18 cellular contexts compared by ENCODE assay signal in the genomic region with DNA sequence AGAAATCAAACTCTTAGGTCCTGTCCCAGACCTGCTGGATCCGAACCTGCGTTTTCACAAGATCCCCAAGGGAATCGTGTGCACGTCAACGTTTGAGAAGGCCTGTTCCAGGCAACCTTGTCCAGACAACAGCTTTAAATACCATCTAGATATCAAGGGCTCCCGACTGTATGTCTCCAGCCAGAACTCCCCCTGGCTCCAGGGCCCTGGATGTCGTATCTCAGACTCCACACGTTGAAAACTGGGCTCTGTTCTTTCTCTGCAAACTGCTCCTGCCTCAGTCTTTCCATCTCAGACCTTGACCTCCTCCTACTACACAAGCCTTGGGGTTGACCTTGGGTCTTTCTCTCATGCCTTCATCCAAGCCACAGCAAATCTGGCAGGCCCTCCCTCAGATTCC. TPM values are rescaled to one million over a fixed set of nuclear protein-coding genes. Genes with fewer than 3 reads are reported as not detected.
A peak's percentile ranks its signal among the peaks of the same experiment; 100 is the strongest.
DNase-seq lines count a peak whose midpoint lies in the region; ATAC-seq and TF ChIP-seq lines count a peak whose summit lies in the region.
"Had no signal": no experiment of that assay in that cellular context is flagged by ENCODE, and none has a peak within 500 bp of the region (broad histone marks: within the 10 kb centered on the region; RNA-seq: fewer than 3 reads in every experiment).

No MANE protein-coding gene starts in this region.

- intact Hi-C loops in activated CD4-positive, alpha-beta T cell treated with anti-CD3 and anti-CD28 coated beads, Interleukin-2, amount 10 ng/mL, durations not matched to agents 24 days and 14 days (cut with micrococcal nuclease) = loop anchor here (10.0 kb wide), 1 partner anchor 245 kb away; a partner anchor contains a TSS
- intact Hi-C loops in Right ventricle myocardium superior (cut with DNase I) (no loop called here), testis (cut with DNase I; ENCODE audit: low total_unique reads) (loop anchor here (10.0 kb wide), 1 partner anchor 75 kb away; a partner anchor contains a TSS)

- H3K36me3 ChIP-seq in testis (ENCODE audit: low read depth, missing control alignments) = no peaks in the 10 kb centered on the region

- peaks cover 68% of the 10 kb centered on the region for H3K4me1 ChIP-seq in testis

- no peaks in the 10 kb centered on the region for H3K9me3 ChIP-seq in testis

- TF ChIP-seq POLR2A in testis (IDR thresholded peaks at IDR 0.05) = no peak

- DNase-seq in activated CD4-positive, alpha-beta T cell treated with anti-CD3 and anti-CD28 coated beads, Interleukin-2, amount 10 ng/mL, durations not matched to agents 24 days and 14 days = no peak
- no peak for DNase-seq in activated CD4-positive, alpha-beta T cell treated with anti-CD3 and anti-CD28 coated beads, Interleukin-2, amount 50 U/mL, for 1 hour
- DNase-seq in Right ventricle myocardium superior (peak; percentile 44), testis (peak; percentile 86), NCI-H2227 (lab: John Stamatoyannopoulos, UW; ENCODE audit: unreplicated experiment) (no peak)
- no peak for DNase-seq in naive thymus-derived CD8-positive, alpha-beta T cell
- DNase-seq: activated CD4-positive, CD25-positive, alpha-beta regulatory T cell treated with anti-CD3 and anti-CD28 coated beads, Interleukin-2, amount 50 U/mL, for 72 hours; DMS153; erythroblast; GDM1; NCI-H146; NCI-H2171 treated with DMSO at 0.1 percent for 48 hours; NCI-H774; stimulated activated naive CD8-positive, alpha-beta T cell treated with anti-CD3 and anti-CD28 coated beads, Interleukin-15, Interleukin-2, amounts not matched to agents 100 U/mL and 50 U/mL, for 24 hours had no signal

- H3K36me3 Mint-ChIP-seq in activated CD4-positive, alpha-beta T cell treated with anti-CD3 and anti-CD28 coated beads, Interleukin-2, amount 10 ng/mL, durations not matched to agents 24 days and 14 days (ENCODE audit: low read depth) = no peaks in the 10 kb centered on the region
- no peaks in the 10 kb centered on the region for H3K36me3 Mint-ChIP-seq in naive thymus-derived CD8-positive, alpha-beta T cell

- no peaks in the 10 kb centered on the region for H3K27me3 ChIP-seq in testis

- peak overlapping the region; percentile 18 for H3K27ac Mint-ChIP-seq in activated CD4-positive, alpha-beta T cell treated with anti-CD3 and anti-CD28 coated beads, Interleukin-2, amount 10 ng/mL, durations not matched to agents 24 days and 14 days
- H3K27ac Mint-ChIP-seq in naive thymus-derived CD8-positive, alpha-beta T cell = peak overlapping the region in 7 of 10 donors; percentile 10 to 97 (median 77)

- peaks cover 27% of the 10 kb centered on the region for H3K4me1 Mint-ChIP-seq in activated CD4-positive, alpha-beta T cell treated with anti-CD3 and anti-CD28 coated beads, Interleukin-2, amount 10 ng/mL, durations not matched to agents 24 days and 14 days
- peaks cover 26 to 71% (median 52%) of the 10 kb centered on the region in 4 donors for H3K4me1 Mint-ChIP-seq in naive thymus-derived CD8-positive, alpha-beta T cell

- H3K27ac ChIP-seq in testis = peak overlapping the region; percentile 88 to 93
- H3K27ac ChIP-seq: 22Rv1, SK-N-MC had no signal

- H3K27me3 Mint-ChIP-seq in activated CD4-positive, alpha-beta T cell treated with anti-CD3 and anti-CD28 coated beads, Interleukin-2, amount 10 ng/mL, durations not matched to agents 24 days and 14 days = no peaks in the 10 kb centered on the region
- no peaks in the 10 kb centered on the region for H3K27me3 Mint-ChIP-seq in naive thymus-derived CD8-positive, alpha-beta T cell

- TF ChIP-seq CTCF in testis (IDR thresholded peaks at IDR 0.05) = no peak

- POLR2A ChIA-PET in naive thymus-derived CD8-positive, alpha-beta T cell (lab: Charles Lee) = interaction anchor here (0.6 to 1.2 kb wide), 7 partner anchors 13 to 284 kb away, joined by 3 to 7 read pairs (median 5); no protein-coding TSS in a partner anchor

- no peak overlapping the region for H3K4me3 ChIP-seq in testis
- H3K4me3 ChIP-seq: SK-N-MC had no signal

- H3K4me3 Mint-ChIP-seq in activated CD4-positive, alpha-beta T cell treated with anti-CD3 and anti-CD28 coated beads, Interleukin-2, amount 10 ng/mL, durations not matched to agents 24 days and 14 days = no peak overlapping the region
- H3K4me3 Mint-ChIP-seq in naive thymus-derived CD8-positive, alpha-beta T cell = no peak overlapping the region

- H3K9me3 Mint-ChIP-seq in activated CD4-positive, alpha-beta T cell treated with anti-CD3 and anti-CD28 coated beads, Interleukin-2, amount 10 ng/mL, durations not matched to agents 24 days and 14 days = no peaks in the 10 kb centered on the region
- no peaks in the 10 kb centered on the region for H3K9me3 Mint-ChIP-seq in naive thymus-derived CD8-positive, alpha-beta T cell

- 31 to 64% methylated on average over 8 of the region's 8 CpGs for WGBS in testis, 2 donors

- peak; percentile 29 for ATAC-seq in Right ventricle myocardium superior (ENCODE audit: poor library complexity)
- ATAC-seq in naive thymus-derived CD8-positive, alpha-beta T cell = no peak
- ATAC-seq in HG02798 (IDR thresholded peaks at IDR 0.05; ENCODE audit: poor library complexity, unreplicated experiment) = no peak
- ATAC-seq in HG02852 (IDR thresholded peaks at IDR 0.05; ENCODE audit: unreplicated experiment) = no peak
- ATAC-seq: stimulated activated naive CD8-positive, alpha-beta T cell treated with anti-CD3 and anti-CD28 coated beads, Interleukin-15, Interleukin-2, amounts not matched to agents 100 U/mL and 50 U/mL, for 24 hours had no signal

RNA-seq across cellular contexts. Expression of a gene that starts 5.8 kb away (rescaled TPM):
- total RNA-seq in activated CD4-positive, alpha-beta T cell treated with anti-CD3 and anti-CD28 coated beads, Interleukin-2, amount 10 ng/mL, durations not matched to agents 24 days and 14 days = 29.9 and 32.4 TPM in 2 replicates
- total RNA-seq in Right ventricle myocardium superior (118 TPM), testis (100 to 1,000 TPM; 132 to 214 TPM)
- 10 to 100 TPM in 1 of 2 experiments, 1 to 10 TPM in 1; 9.4 to 10.2 TPM for total RNA-seq in naive thymus-derived CD8-positive, alpha-beta T cell
- 1 to 10 TPM; 2.1 to 5.4 (median 4.4) TPM for polyA plus RNA-seq in naive thymus-derived CD8-positive, alpha-beta T cell
- 144 TPM for polyA plus RNA-seq in testis (ENCODE audit: insufficient read depth, low read depth, low replicate concordance)

RNA-seq across cellular contexts. Expression of a gene that starts 17.2 kb away (rescaled TPM):
- total RNA-seq in activated CD4-positive, alpha-beta T cell treated with anti-CD3 and anti-CD28 coated beads, Interleukin-2, amount 10 ng/mL, durations not matched to agents 24 days and 14 days = 18.0 and 19.9 TPM in 2 replicates
- 932 TPM for total RNA-seq in Right ventricle myocardium superior
- 10 to 100 TPM; 52.2 to 57.1 TPM for total RNA-seq in naive thymus-derived CD8-positive, alpha-beta T cell
- under 1 TPM in 2 of 3 donors, not detected in 1; 0.07 to 0.22 TPM for polyA plus RNA-seq in naive thymus-derived CD8-positive, alpha-beta T cell
- total RNA-seq in testis = 100 to 1,000 TPM in 1 of 2 donors, 10 to 100 TPM in 1; 86.7 to 103 TPM
- polyA plus RNA-seq in testis (ENCODE audit: insufficient read depth, low read depth, low replicate concordance) = 154 TPM

RNA-seq across cellular contexts. Expression of a gene that starts 39.1 kb away (rescaled TPM):
- 53.3 and 61.2 TPM in 2 replicates for total RNA-seq in activated CD4-positive, alpha-beta T cell treated with anti-CD3 and anti-CD28 coated beads, Interleukin-2, amount 10 ng/mL, durations not matched to agents 24 days and 14 days
- total RNA-seq in Right ventricle myocardium superior (38.2 TPM), testis (10 to 100 TPM; 46.3 to 70.3 TPM)
- 100 to 1,000 TPM; 102 to 110 TPM for total RNA-seq in naive thymus-derived CD8-positive, alpha-beta T cell
- polyA plus RNA-seq in naive thymus-derived CD8-positive, alpha-beta T cell = 10 to 100 TPM; 29.8 to 42.8 (median 30.3) TPM
- polyA plus RNA-seq in testis (ENCODE audit: insufficient read depth, low read depth, low replicate concordance) = 43.0 TPM

RNA-seq across cellular contexts. Expression of a gene that starts 56.6 kb away (rescaled TPM):
- total RNA-seq in activated CD4-positive, alpha-beta T cell treated with anti-CD3 and anti-CD28 coated beads, Interleukin-2, amount 10 ng/mL, durations not matched to agents 24 days and 14 days = 28.0 and 28.3 TPM in 2 replicates
- 18.1 TPM for total RNA-seq in Right ventricle myocardium superior
- total RNA-seq in naive thymus-derived CD8-positive, alpha-beta T cell = 10 to 100 TPM; 47.0 to 47.5 TPM
- 10 to 100 TPM; 19.8 to 34.4 (median 22.1) TPM for polyA plus RNA-seq in naive thymus-derived CD8-positive, alpha-beta T cell
- 10 to 100 TPM; 18.8 to 24.7 TPM for total RNA-seq in testis
- polyA plus RNA-seq in testis (ENCODE audit: insufficient read depth, low read depth, low replicate concordance) = 10.3 TPM

RNA-seq across cellular contexts. Expression of a gene that starts 57.6 kb away (rescaled TPM):
- 126 and 128 TPM in 2 replicates for total RNA-seq in activated CD4-positive, alpha-beta T cell treated with anti-CD3 and anti-CD28 coated beads, Interleukin-2, amount 10 ng/mL, durations not matched to agents 24 days and 14 days
- total RNA-seq in Right ventricle myocardium superior (31.5 TPM), testis (100 to 1,000 TPM in 1 of 2 donors, 10 to 100 TPM in 1; 99.3 to 105 TPM)
- total RNA-seq in naive thymus-derived CD8-positive, alpha-beta T cell = 100 to 1,000 TPM; 155 to 158 TPM
- 10 to 100 TPM; 51.7 to 54.8 (median 53.4) TPM for polyA plus RNA-seq in naive thymus-derived CD8-positive, alpha-beta T cell
- 37.9 TPM for polyA plus RNA-seq in testis (ENCODE audit: insufficient read depth, low read depth, low replicate concordance)

Comparison
In these comparisons a context has a peak if more than half of its experiments do, and no peak if none do; other contexts are left out.
1. DNase-seq: peak in Right ventricle myocardium superior (single experiment) and testis (single experiment); none in activated CD4-positive, alpha-beta T cell treated with anti-CD3 and anti-CD28 coated beads, Interleukin-2, amount 10 ng/mL, durations not matched to agents 24 days and 14 days (single experiment), activated CD4-positive, alpha-beta T cell treated with anti-CD3 and anti-CD28 coated beads, Interleukin-2, amount 50 U/mL, for 1 hour (single experiment), naive thymus-derived CD8-positive, alpha-beta T cell (0 of 10) and NCI-H2227 (single experiment).